In the genomic region with DNA sequence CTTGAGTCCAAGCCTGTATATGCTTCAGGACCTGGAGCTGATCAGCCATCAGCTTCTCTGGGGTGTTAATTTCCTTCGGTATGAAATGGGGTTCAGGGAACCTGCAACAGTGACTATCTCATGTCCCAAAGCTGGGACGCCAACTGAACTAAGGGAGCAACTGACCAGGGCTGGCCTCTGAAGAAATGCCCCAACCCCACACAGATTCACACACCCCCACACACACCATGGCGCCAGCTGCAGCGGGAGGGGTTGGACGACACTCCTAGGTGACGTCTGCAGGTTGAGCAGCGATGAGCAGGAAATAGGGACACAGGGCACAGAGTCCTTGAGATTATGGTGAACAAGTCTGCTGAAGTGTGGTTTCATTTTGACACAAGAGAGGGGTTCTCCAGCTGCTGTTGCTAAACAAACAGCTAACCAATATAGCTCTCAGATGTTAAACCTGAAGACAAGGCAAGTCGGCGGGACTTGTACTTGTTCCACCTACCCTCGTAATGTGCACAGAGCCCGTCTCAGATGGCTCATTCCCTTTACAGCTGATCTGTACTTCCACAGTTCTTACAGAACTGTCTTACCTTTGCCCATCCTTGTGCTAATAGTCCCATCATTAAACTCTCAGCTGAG, we compare ENCODE assay signal across 9 cellular contexts. TPM values are rescaled to one million over a fixed set of nuclear protein-coding genes. Genes with fewer than 3 reads are reported as not detected.
DNase-seq lines count a peak whose midpoint lies in the region; ATAC-seq and TF ChIP-seq lines count a peak whose summit lies in the region.
"Had no signal": no experiment of that assay in that cellular context is flagged by ENCODE, and none has a peak within 500 bp of the region (broad histone marks: within the 10 kb centered on the region; RNA-seq: fewer than 3 reads in every experiment).

No MANE protein-coding gene starts in this region.

- no peak overlapping the region for H3K4me3 ChIP-seq in MM.1S (ENCODE audit: low read length)
- peak overlapping the region; percentile 48 to 63 for H3K4me3 ChIP-seq in duodenal mucosa (ENCODE audit: low read depth in 1 of 2, low read length in 2 of 2)
- no peak overlapping the region for H3K4me3 ChIP-seq in tibial artery

- ATAC-seq in GM18498 (IDR thresholded peaks at IDR 0.05; ENCODE audit: unreplicated experiment), result peak; percentile 90
- ATAC-seq in GM21529 (IDR thresholded peaks at IDR 0.05; ENCODE audit: unreplicated experiment), result peak; percentile 92

- no peaks in the 10 kb centered on the region for H3K9me3 Mint-ChIP-seq in HFFc6
- H3K9me3 Mint-ChIP-seq: dendritic cell treated with granulocyte-macrophage colony-stimulating factor and Interleukin-4, amounts not matched to agents 40 ng/mL and 50 ng/mL, for 4 days had no signal

- no peaks in the 10 kb centered on the region for H3K79me2 ChIP-seq in MM.1S (ENCODE audit: low read length)

- peaks cover 5% of the 10 kb centered on the region; the same call in 1 of the 2 replicates for H3K4me1 Mint-ChIP-seq in HFFc6 (ENCODE audit: low read depth)

- H3K27ac Mint-ChIP-seq in HFFc6, result no peak overlapping the region
- H3K27ac Mint-ChIP-seq: dendritic cell treated with granulocyte-macrophage colony-stimulating factor and Interleukin-4, amounts not matched to agents 40 ng/mL and 50 ng/mL, for 4 days had no signal

- H3K27ac ChIP-seq in MM.1S (ENCODE audit: low read length) (no peak overlapping the region), duodenal mucosa (ENCODE audit: low read depth, low read length) (peak overlapping the region; percentile 60), tibial artery (no peak overlapping the region)

- intact Hi-C loops in tibial artery (cut with DNase I; ENCODE audit: low total_unique reads), result no loop called here

- no peaks in the 10 kb centered on the region for H3K36me3 ChIP-seq in MM.1S (replicated peaks; ENCODE audit: insufficient read depth, low read length)
- no peaks in the 10 kb centered on the region for H3K36me3 ChIP-seq in duodenal mucosa (ENCODE audit: control insufficient read depth in 1 of 2, insufficient read depth in 2 of 2, low read length in 2 of 2)
- H3K36me3 ChIP-seq in tibial artery, result no peaks in the 10 kb centered on the region

- H3K36me3 Mint-ChIP-seq in HFFc6 (ENCODE audit: low read depth), result peaks cover 6% of the 10 kb centered on the region; the same call in 1 of the 2 replicates

- peaks cover 2% of the 10 kb centered on the region for H3K27me3 Mint-ChIP-seq in HFFc6 (ENCODE audit: insufficient read depth)
- H3K27me3 Mint-ChIP-seq: dendritic cell treated with granulocyte-macrophage colony-stimulating factor and Interleukin-4, amounts not matched to agents 40 ng/mL and 50 ng/mL, for 4 days had no signal

- no peak for TF ChIP-seq CTCF in MM.1S (IDR thresholded peaks at IDR 0.05; ENCODE audit: low read length)
- TF ChIP-seq CTCF in tibial artery (IDR thresholded peaks at IDR 0.05), result no peak
- TF ChIP-seq CTCF in HFFc6 (IDR thresholded peaks at IDR 0.05), result no peak

- DNase-seq in MM.1S (peak; percentile 7), tibial artery (no peak), Kasumi-1 (lab: John Stamatoyannopoulos, UW) (no peak), HFFc6 (no peak), ureter (ENCODE audit: low spot score) (no peak)

- no peaks in the 10 kb centered on the region for H4K20me1 ChIP-seq in MM.1S (ENCODE audit: insufficient read depth, low read length)

- no peaks in the 10 kb centered on the region for H3F3A ChIP-seq in MM.1S (ENCODE audit: insufficient read depth, low read length)

- 0 out of 2 replicates have a peak overlapping the region, but pooled peaks have one; percentile 4 for H2AFZ ChIP-seq in MM.1S (ENCODE audit: low read length)

- H3K4me2 ChIP-seq in MM.1S (ENCODE audit: low read depth, low read length), result no peak overlapping the region

- no peak overlapping the region for H3K4me3 Mint-ChIP-seq in HFFc6
- H3K4me3 Mint-ChIP-seq: dendritic cell treated with granulocyte-macrophage colony-stimulating factor and Interleukin-4, amounts not matched to agents 40 ng/mL and 50 ng/mL, for 4 days had no signal

- H3K9me2 ChIP-seq in MM.1S (replicated peaks; ENCODE audit: insufficient read depth, low read length), result no peaks in the 10 kb centered on the region

- H3K27me3 ChIP-seq in MM.1S (replicated peaks; ENCODE audit: insufficient read depth, low read length) (no peaks in the 10 kb centered on the region), duodenal mucosa (ENCODE audit: control insufficient read depth in 1 of 2, insufficient read depth in 2 of 2, low read length in 2 of 2) (no peaks in the 10 kb centered on the region), tibial artery (no peaks in the 10 kb centered on the region)

- H3K4me1 ChIP-seq in MM.1S (ENCODE audit: low read length), result peaks cover 3% of the 10 kb centered on the region; the same call in 1 of the 2 replicates
- H3K4me1 ChIP-seq in duodenal mucosa (ENCODE audit: control insufficient read depth in 1 of 2, insufficient read depth in 2 of 2, low read length in 2 of 2), result peaks cover 10 to 12% of the 10 kb centered on the region in 2 donors
- H3K4me1 ChIP-seq in tibial artery, result no peaks in the 10 kb centered on the region

- H3K9ac ChIP-seq in MM.1S (ENCODE audit: low read length) (no peak overlapping the region), duodenal mucosa (ENCODE audit: low read depth in 1 of 2, low read length in 2 of 2) (peak overlapping the region; percentile 56 to 59)

- H3K9me3 ChIP-seq in MM.1S (replicated peaks; ENCODE audit: insufficient read depth, low read length) (no peaks in the 10 kb centered on the region), duodenal mucosa (ENCODE audit: control insufficient read depth in 1 of 2, low read length in 2 of 2) (no peaks in the 10 kb centered on the region), tibial artery (no peaks in the 10 kb centered on the region)

RNA-seq across cellular contexts. Expression of a gene that starts 7.5 kb away (rescaled TPM):
- under 1 TPM; 0.24 to 0.99 (median 0.84) TPM for total RNA-seq in HFFc6 (2021; fragmentation: NEBNext Ultra II Directional; extraction: Animal tissue kit (Norgen Biotek cat#: 25700))
- total RNA-seq in ureter, result 42.4 TPM

Comparison
In these comparisons a context has a peak if more than half of its experiments do, and no peak if none do; other contexts are left out.
1. H3K4me3 ChIP-seq: peak in duodenal mucosa (2 of 2); none in MM.1S (single experiment) and tibial artery (0 of 2).
2. RNA of a gene that starts 7.5 kb away (total RNA-seq): 42.4 TPM in ureter (single experiment); 0.24 to 0.99 TPM in HFFc6; every median in the first group is over 10 times any median in the second.